19 cellular contexts compared by ENCODE assay signal in the genomic region with DNA sequence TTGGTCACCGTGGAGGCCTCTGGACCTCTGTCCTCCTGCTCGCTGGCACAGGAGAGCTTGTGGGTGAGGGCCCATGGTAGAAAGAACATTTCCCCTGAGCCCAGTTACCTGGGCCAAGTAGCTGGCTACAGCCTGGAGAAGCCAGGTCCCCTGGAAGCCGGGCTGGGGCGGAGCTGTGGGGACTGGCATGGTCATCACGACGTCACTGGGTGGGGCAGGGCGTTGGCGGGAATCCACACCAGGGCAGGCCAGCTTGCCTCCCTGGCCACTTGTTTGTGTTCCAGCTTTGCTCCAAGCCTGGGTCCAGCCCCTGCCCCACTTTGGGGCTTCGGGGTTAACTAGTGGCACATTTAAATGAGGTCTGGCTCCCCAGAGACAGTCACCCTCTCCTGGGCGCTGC. TPM values are rescaled to one million over a fixed set of nuclear protein-coding genes. Genes with fewer than 3 reads are reported as not detected.
DNase-seq lines count a peak whose midpoint lies in the region; ATAC-seq, FAIRE-seq and TF ChIP-seq lines count a peak whose summit lies in the region.
"Had no signal": no experiment of that assay in that cellular context is flagged by ENCODE, and none has a peak within 500 bp of the region (broad histone marks: within the 10 kb centered on the region; RNA-seq: fewer than 3 reads in every experiment).

No MANE protein-coding gene starts in this region.

- intact Hi-C loops in cardiac septum (cut with DNase I): no loop called here
- intact Hi-C loops in Right ventricle myocardium superior (cut with DNase I): no loop called here
- intact Hi-C loops in HepG2 (cut with micrococcal nuclease; ENCODE audit: unreplicated experiment): no loop called here
- intact Hi-C loops in aorta (cut with DNase I): no loop called here

- H3K4me2 ChIP-seq in HepG2 (ENCODE audit: low read depth, low read length): no peak overlapping the region
- H3K4me2 ChIP-seq: BLaER1, GM23338 had no signal

- H3K27me3 ChIP-seq in HepG2 (ENCODE audit: control insufficient read depth in 1 of 2, insufficient read depth in 2 of 2, low read length in 2 of 2): peaks cover 0 to 22% of the 10 kb centered on the region in 2 experiments; a peak in 3 of 5 replicates
- no peaks in the 10 kb centered on the region for H3K27me3 ChIP-seq in aorta (ENCODE audit: control insufficient read depth in 1 of 2, insufficient read depth in 2 of 2, low read length in 1 of 2)
- H3K27me3 ChIP-seq: BLaER1 had no signal

- H2AFZ ChIP-seq in HepG2 (ENCODE audit: low read length): no peak overlapping the region
- H2AFZ ChIP-seq: GM23338 had no signal

- no peak for TF ChIP-seq POLR2A in HepG2 (IDR thresholded peaks at IDR 0.05; ENCODE audit: insufficient read depth in 1 of 2, low read depth in 2 of 2, low read length in 2 of 2)

- H3K4me3 ChIP-seq in HepG2 (replicated peaks in 1 of 3; ENCODE audit: insufficient read depth in 1 of 3, low read depth in 2 of 3, low read length in 3 of 3) (no peak overlapping the region), aorta (ENCODE audit: low read length in 2 of 2) (no peak overlapping the region)
- H3K4me3 ChIP-seq: BLaER1, GM12878, GM23338 had no signal

- CTCF ChIA-PET in HepG2 (lab: Yijun Ruan, JAX; ENCODE audit: low intra/inter-chr PET ratio, low total read pairs): no interaction called here

- no peaks in the 10 kb centered on the region for H3K79me2 ChIP-seq in HepG2 (ENCODE audit: insufficient read depth, low read length)

- 69% methylated on average over 2 of the region's 10 CpGs for WGBS in HepG2 (ENCODE audit: low lambda C conversion rate)
- WGBS in aorta, 2 donors: 90% methylated on average over 10 of the region's 10 CpGs

- in situ Hi-C loops in HepG2 (cut with HindIII; ENCODE audit: extremely low pct_ligation_motif_present, low pct_unique_long_range_greater_than_20kb): no loop called here

- H3K4me1 ChIP-seq in HepG2 (ENCODE audit: insufficient read depth, low read length): no peaks in the 10 kb centered on the region
- no peaks in the 10 kb centered on the region for H3K4me1 ChIP-seq in aorta (ENCODE audit: control insufficient read depth in 1 of 2, insufficient read depth in 2 of 2, low read length in 2 of 2)
- H3K4me1 ChIP-seq: BLaER1, Caco-2 had no signal

- DNase-seq in cardiac septum (ENCODE audit: low spot score) (peak; percentile 67), Right ventricle myocardium superior (no peak), LoVo (ENCODE audit: low spot score) (peak; percentile 6), HepG2 (ENCODE audit: low spot score) (no peak), aorta (no peak)
- no peak for DNase-seq in activated naive CD4-positive, alpha-beta T cell (lab: John Stamatoyannopoulos, UW)
- DNase-seq: 8988T; AML-193; Caco-2; CD8-positive, alpha-beta memory T cell; DMS53; H9 had no signal

- ATAC-seq in Right ventricle myocardium superior (ENCODE audit: poor library complexity): no peak
- no peak for ATAC-seq in HepG2
- no peak for ATAC-seq in aorta (ENCODE audit: low FRiP score)
- ATAC-seq in GM21447 (IDR thresholded peaks at IDR 0.05; ENCODE audit: unreplicated experiment): no peak
- ATAC-seq: GM12878, GM23338 had no signal

- H3K9ac ChIP-seq in HepG2 (ENCODE audit: insufficient read depth, low read depth, low read length): no peak overlapping the region
- H3K9ac ChIP-seq: BLaER1 had no signal

- H3K9me3 ChIP-seq in HepG2 (ENCODE audit: low read length) (no peaks in the 10 kb centered on the region), aorta (ENCODE audit: control insufficient read depth, low read length) (no peaks in the 10 kb centered on the region)
- H3K9me3 ChIP-seq: BLaER1, Caco-2 had no signal

- no peaks in the 10 kb centered on the region for H4K20me1 ChIP-seq in HepG2 (ENCODE audit: insufficient read depth, low read length)
- H4K20me1 ChIP-seq: BLaER1 had no signal

- H3K27ac ChIP-seq in HepG2 (ENCODE audit: extremely low read length, insufficient read depth, low read length) (no peak overlapping the region), aorta (ENCODE audit: low read depth in 1 of 2, low read length in 2 of 2) (no peak overlapping the region)
- H3K27ac ChIP-seq: BLaER1 had no signal

- H3K36me3 ChIP-seq in HepG2 (replicated peaks in 1 of 2; ENCODE audit: control insufficient read depth in 1 of 2, insufficient read depth in 2 of 2, low read length in 2 of 2) (no peaks in the 10 kb centered on the region), aorta (ENCODE audit: control insufficient read depth in 1 of 2, insufficient read depth in 2 of 2, low read length in 1 of 2) (no peaks in the 10 kb centered on the region)
- H3K36me3 ChIP-seq: BLaER1 had no signal

- POLR2A ChIA-PET in HepG2 (lab: Yijun Ruan, JAX): no interaction called here

- TF ChIP-seq EP300 in HepG2 (IDR thresholded peaks at IDR 0.05; ENCODE audit: low read depth in 2 of 2, low read length in 2 of 2) (no peak), HepG2 (CRISPR knock-in tag; IDR thresholded peaks at IDR 0.05; ENCODE audit: borderline replicate concordance) (no peak)

- no peak for TF ChIP-seq RAD21 in HepG2 (CRISPR knock-in tag; IDR thresholded peaks at IDR 0.05)

- TF ChIP-seq CTCF in HepG2 (CRISPR knock-in tag; IDR thresholded peaks at IDR 0.05): no peak

- FAIRE-seq in HepG2 (lab: Jason Lieb, UNC): no peak
- FAIRE-seq: GM12878, GM18507 had no signal

- no TSS peak for BruUV-seq in HepG2 (replicated peaks; lab: Mats Ljungman, UMichigan)

TF ChIP-seq in HepG2, 621 proteins besides CTCF, POLR2A, EP300 and RAD21:
- TF ChIP-seq KDM2A (CRISPR knock-in tag; IDR thresholded peaks at IDR 0.05; ENCODE audit: borderline replicate concordance, low read depth) (no peak), CREB1 (IDR thresholded peaks at IDR 0.05) (peak; percentile 17; the same call in 1 of the 2 replicates), CREB1 (CRISPR knock-in tag; IDR thresholded peaks at IDR 0.05) (no peak)

RNA-seq across cellular contexts. Expression of a gene that starts 35.0 kb away (rescaled TPM):
- total RNA-seq in cardiac septum (not detected), Right ventricle myocardium superior (0.27 TPM), HepG2 (2016; rRNA removed; fragmentation: Illumina TruSeq; extraction: Trizol) (not detected in 2 replicates), aorta (1 to 10 TPM; 1.0 to 2.9 TPM)
- not detected in 2 replicates for total RNA-seq in HepG2 (2016; cell fraction: cytosol; rRNA removed; fragmentation: Illumina TruSeq; extraction: Trizol; ENCODE audit: low read depth)
- not detected in 2 replicates for total RNA-seq in HepG2 (2016; cell fraction: insoluble cytoplasmic fraction; rRNA removed; fragmentation: Illumina TruSeq; extraction: Trizol)
- total RNA-seq in HepG2 (2016; cell fraction: membrane; rRNA removed; fragmentation: Illumina TruSeq; extraction: Trizol): not detected in 2 replicates
- not detected in 2 replicates for total RNA-seq in HepG2 (2016; cell fraction: nucleus; rRNA removed; fragmentation: Illumina TruSeq; extraction: Trizol)
- polyA plus RNA-seq in HepG2 (2011; rRNA removed) (not detected in 2 replicates), aorta (under 1 TPM; 0.25 to 0.26 TPM)
- 0.01 TPM in 1 of 2 replicates, not detected in the other for polyA plus RNA-seq in HepG2 (2011; cell fraction: cytosol; rRNA removed)
- polyA plus RNA-seq in HepG2 (2011; cell fraction: nucleus; rRNA removed): 0.03 and 0.05 TPM in 2 replicates
- not detected in 2 replicates for polyA plus RNA-seq in HepG2 (2012)
- polyA plus RNA-seq in HepG2 (2016; cell fraction: cytosol; fragmentation: Illumina TruSeq; extraction: Trizol; ENCODE audit: low read depth): not detected in 2 replicates
- polyA plus RNA-seq in HepG2 (2016; cell fraction: insoluble cytoplasmic fraction; fragmentation: Illumina TruSeq; extraction: Trizol; ENCODE audit: low read depth): not detected in 2 replicates
- polyA plus RNA-seq in HepG2 (2016; cell fraction: membrane; fragmentation: Illumina TruSeq; extraction: Trizol; ENCODE audit: low read depth): not detected in 2 replicates
- polyA plus RNA-seq in HepG2 (2016; cell fraction: nucleus; fragmentation: Illumina TruSeq; extraction: Trizol; ENCODE audit: insufficient read depth, low read depth): not detected in 2 replicates
- polyA minus RNA-seq in HepG2 (2011; rRNA and poly(A)+ RNA removed; ENCODE audit: low replicate concordance): not detected in 2 replicates
- polyA minus RNA-seq in HepG2 (2011; cell fraction: cytosol; rRNA and poly(A)+ RNA removed): not detected in 2 replicates
- polyA minus RNA-seq in HepG2 (2011; cell fraction: nucleus; rRNA and poly(A)+ RNA removed): not detected in 2 replicates
- total RNA-seq: Caco-2, G401 had no signal
- polyA plus RNA-seq: CD8-positive, alpha-beta memory T cell; IgD-negative memory B cell had no signal

Comparison
In these comparisons a context has a peak if more than half of its experiments do, and no peak if none do; other contexts are left out.
1. DNase-seq: peak in cardiac septum (single experiment) and LoVo (single experiment); none in Right ventricle myocardium superior (single experiment), HepG2 (single experiment), aorta (0 of 2) and activated naive CD4-positive, alpha-beta T cell (0 of 4).